ENCODE assay signal across 2 cellular contexts in genomic region chr10:127999291-127999690, GRCh38.
TF ChIP-seq lines count a peak whose summit lies in the region.

No MANE protein-coding gene starts in this region.

TF ChIP-seq in neural cell, 6 proteins besides CTCF, POLR2A, EP300 and RAD21 (continued from another document):
- no peak for TF ChIP-seq REST (IDR thresholded peaks at IDR 0.05; ENCODE audit: borderline replicate concordance)
- TF ChIP-seq MXI1 (conservative IDR thresholded peaks at IDR 0.05; ENCODE audit: poor library complexity, severe bottlenecking): no peak
- no peak for TF ChIP-seq EZH2 (IDR thresholded peaks at IDR 0.05; ENCODE audit: borderline replicate concordance, insufficient read depth, low read length, poor library complexity, severe bottlenecking)
- no peak for TF ChIP-seq SMC3 (conservative IDR thresholded peaks at IDR 0.05; ENCODE audit: poor library complexity)
- TF ChIP-seq POLR2AphosphoS5 (IDR thresholded peaks at IDR 0.05): no peak

TF ChIP-seq in HepG2, 621 proteins besides CTCF, POLR2A, EP300 and RAD21 (continued from another document):
- TF ChIP-seq THAP8 (CRISPR knock-in tag; IDR thresholded peaks at IDR 0.05; ENCODE audit: borderline replicate concordance) (no peak), MED1 (CRISPR knock-in tag; IDR thresholded peaks at IDR 0.05) (no peak), RELA (CRISPR knock-in tag; IDR thresholded peaks at IDR 0.05) (no peak), NCOA2 (CRISPR knock-in tag; IDR thresholded peaks at IDR 0.05) (no peak), FOXO4 (CRISPR knock-in tag; conservative IDR thresholded peaks at IDR 0.05) (no peak)
TF ChIP-seq in HepG2: peak in this region for 0.
